21 cellular contexts compared by ENCODE assay signal in the genomic region with DNA sequence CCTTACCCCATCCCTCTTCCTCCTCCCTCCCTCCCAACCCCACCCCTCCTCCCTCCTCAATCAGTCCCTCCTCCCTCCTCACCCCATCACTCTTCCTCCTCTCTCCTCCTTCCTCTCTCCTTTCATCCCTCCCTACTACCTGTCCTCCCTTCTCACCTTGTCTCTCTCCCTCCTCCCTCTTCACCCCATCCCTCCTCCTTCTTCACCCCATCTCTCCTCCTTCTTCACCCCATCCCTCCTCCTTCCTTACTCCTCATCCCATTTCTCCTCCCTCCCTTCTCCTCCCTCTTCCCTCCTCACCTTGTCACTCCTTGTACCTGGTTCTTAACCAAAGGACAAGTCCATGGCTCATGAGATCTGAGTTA.
"Had no signal": no experiment of that assay in that cellular context is flagged by ENCODE, and none has a peak within 500 bp of the region (broad histone marks: within the 10 kb centered on the region; RNA-seq: fewer than 3 reads in every experiment).

No MANE protein-coding gene starts in this region.

- H3K27ac ChIP-seq: cardiac muscle cell, neutrophil, parathyroid adenoma, vagina had no signal

- H3K36me3 Mint-ChIP-seq: naive thymus-derived CD4-positive, alpha-beta T cell; stimulated activated naive B cell treated with anti-CD40 and anti-IgM and Interleukin-4, amounts not matched to agents 10 μg/mL and 1 μg/mL and 100 μg/mL, for 72 hours; type B pancreatic cell had no signal

- H3K4me3 Mint-ChIP-seq: activated naive CD4-positive, alpha-beta T cell treated with anti-CD3 and anti-CD28 coated beads for 36 hours; dendritic cell treated with granulocyte-macrophage colony-stimulating factor and Interleukin-4, amounts not matched to agents 40 ng/mL and 50 ng/mL, for 4 days; naive thymus-derived CD4-positive, alpha-beta T cell; stimulated activated naive B cell treated with anti-CD40 and anti-IgM and Interleukin-4, amounts not matched to agents 10 μg/mL and 1 μg/mL and 100 μg/mL, for 72 hours; T-helper 1 cell treated with Interleukin-12 subunit alpha and Interleukin-12 subunit beta and Interleukin-4 antibody, amounts not matched to agents 30 μg/mL and 1 μg/mL, for 36 hours; type B pancreatic cell had no signal

- H3K4me3 ChIP-seq: cardiac muscle cell, lung, vagina had no signal

- H2AFZ ChIP-seq: parathyroid adenoma had no signal

- H3K9ac ChIP-seq: parathyroid adenoma had no signal

- H3K9me3 Mint-ChIP-seq: activated naive CD4-positive, alpha-beta T cell treated with anti-CD3 and anti-CD28 coated beads for 36 hours; dendritic cell treated with granulocyte-macrophage colony-stimulating factor and Interleukin-4, amounts not matched to agents 40 ng/mL and 50 ng/mL, for 4 days; naive thymus-derived CD4-positive, alpha-beta T cell; stimulated activated naive B cell treated with anti-CD40 and anti-IgM and Interleukin-4, amounts not matched to agents 10 μg/mL and 1 μg/mL and 100 μg/mL, for 72 hours; T-helper 1 cell treated with Interleukin-12 subunit alpha and Interleukin-12 subunit beta and Interleukin-4 antibody, amounts not matched to agents 30 μg/mL and 1 μg/mL, for 36 hours; type B pancreatic cell had no signal

- ATAC-seq: naive thymus-derived CD4-positive, alpha-beta T cell; sciatic nerve; stimulated activated naive B cell treated with anti-CD40 and anti-IgM and Interleukin-4, amounts not matched to agents 10 μg/mL and 1 μg/mL and 100 μg/mL, for 72 hours had no signal

- H3K27me3 ChIP-seq: cardiac muscle cell, neutrophil, vagina had no signal

- H3K27ac Mint-ChIP-seq: activated naive CD4-positive, alpha-beta T cell treated with anti-CD3 and anti-CD28 coated beads for 36 hours; dendritic cell treated with granulocyte-macrophage colony-stimulating factor and Interleukin-4, amounts not matched to agents 40 ng/mL and 50 ng/mL, for 4 days; naive thymus-derived CD4-positive, alpha-beta T cell; stimulated activated naive B cell treated with anti-CD40 and anti-IgM and Interleukin-4, amounts not matched to agents 10 μg/mL and 1 μg/mL and 100 μg/mL, for 72 hours; T-helper 1 cell treated with Interleukin-12 subunit alpha and Interleukin-12 subunit beta and Interleukin-4 antibody, amounts not matched to agents 30 μg/mL and 1 μg/mL, for 36 hours; type B pancreatic cell had no signal

- H3K36me3 ChIP-seq: cardiac muscle cell, neutrophil, vagina had no signal

- H3K4me1 Mint-ChIP-seq: stimulated activated naive B cell treated with anti-CD40 and anti-IgM and Interleukin-4, amounts not matched to agents 10 μg/mL and 1 μg/mL and 100 μg/mL, for 72 hours had no signal

- H3K27me3 Mint-ChIP-seq: dendritic cell treated with granulocyte-macrophage colony-stimulating factor and Interleukin-4, amounts not matched to agents 40 ng/mL and 50 ng/mL, for 4 days; type B pancreatic cell had no signal

- H3K4me1 ChIP-seq: parathyroid adenoma had no signal

- DNase-seq: activated CD4-positive, alpha-beta T cell treated with anti-CD3 and anti-CD28 coated beads for 4 hours; activated CD4-positive, alpha-beta T cell treated with anti-CD3 and anti-CD28 coated beads, Interleukin-2, amount 50 U/mL, for 48 hours; activated CD4-positive, CD25-positive, alpha-beta regulatory T cell; activated naive CD4-positive, alpha-beta T cell treated with anti-CD3 and anti-CD28 coated beads for 36 hours; activated T-cell treated with anti-CD3 and anti-CD28 coated beads, Interleukin-2, amount 50 U/mL, for 48 hours; amygdala; effector CD4-positive, alpha-beta T cell; erythroblast; foreskin fibroblast; naive thymus-derived CD4-positive, alpha-beta T cell; small intestine; stimulated activated naive B cell treated with anti-CD40 and anti-IgM and Interleukin-4, amounts not matched to agents 10 μg/mL and 1 μg/mL and 100 μg/mL, for 72 hours had no signal

- H3K9me3 ChIP-seq: neutrophil, vagina had no signal

- H3K79me2 ChIP-seq: parathyroid adenoma had no signal
